1 cellular context compared by ENCODE assay signal in the genomic region with DNA sequence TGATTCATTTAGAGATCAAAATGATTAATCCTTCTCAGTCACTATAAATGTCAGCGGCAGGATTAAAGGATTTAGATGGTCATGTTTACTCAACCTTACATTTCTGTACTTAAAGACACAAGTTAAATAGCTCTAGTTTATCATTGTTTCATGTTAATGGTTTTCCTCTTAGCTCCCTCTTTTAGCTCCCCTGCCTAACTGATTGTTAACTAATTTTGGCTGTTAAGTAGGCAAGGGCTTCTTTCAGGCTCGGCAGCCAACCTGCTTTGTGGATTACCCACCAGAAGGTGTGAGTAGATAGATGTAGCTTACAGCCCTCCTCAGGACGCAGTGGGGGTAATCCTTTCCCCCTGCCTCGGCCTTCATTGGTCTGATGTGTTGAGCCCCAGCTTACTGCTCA.
TF ChIP-seq lines count a peak whose summit lies in the region.

No MANE protein-coding gene starts in this region.

TF ChIP-seq in HEK293, 187 proteins besides CTCF, POLR2A, EP300 and RAD21 (continued from another document):
- TF ChIP-seq, protein P1, sequence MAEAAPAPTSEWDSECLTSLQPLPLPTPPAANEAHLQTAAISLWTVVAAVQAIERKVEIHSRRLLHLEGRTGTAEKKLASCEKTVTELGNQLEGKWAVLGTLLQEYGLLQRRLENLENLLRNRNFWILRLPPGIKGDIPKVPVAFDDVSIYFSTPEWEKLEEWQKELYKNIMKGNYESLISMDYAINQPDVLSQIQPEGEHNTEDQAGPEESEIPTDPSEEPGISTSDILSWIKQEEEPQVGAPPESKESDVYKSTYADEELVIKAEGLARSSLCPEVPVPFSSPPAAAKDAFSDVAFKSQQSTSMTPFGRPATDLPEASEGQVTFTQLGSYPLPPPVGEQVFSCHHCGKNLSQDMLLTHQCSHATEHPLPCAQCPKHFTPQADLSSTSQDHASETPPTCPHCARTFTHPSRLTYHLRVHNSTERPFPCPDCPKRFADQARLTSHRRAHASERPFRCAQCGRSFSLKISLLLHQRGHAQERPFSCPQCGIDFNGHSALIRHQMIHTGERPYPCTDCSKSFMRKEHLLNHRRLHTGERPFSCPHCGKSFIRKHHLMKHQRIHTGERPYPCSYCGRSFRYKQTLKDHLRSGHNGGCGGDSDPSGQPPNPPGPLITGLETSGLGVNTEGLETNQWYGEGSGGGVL (tag by site-specific recombination; IDR thresholded peaks at IDR 0.05), result no peak
- no peak for TF ChIP-seq ZNF658 (tag by site-specific recombination; IDR thresholded peaks at IDR 0.05)
- TF ChIP-seq, protein P2, sequence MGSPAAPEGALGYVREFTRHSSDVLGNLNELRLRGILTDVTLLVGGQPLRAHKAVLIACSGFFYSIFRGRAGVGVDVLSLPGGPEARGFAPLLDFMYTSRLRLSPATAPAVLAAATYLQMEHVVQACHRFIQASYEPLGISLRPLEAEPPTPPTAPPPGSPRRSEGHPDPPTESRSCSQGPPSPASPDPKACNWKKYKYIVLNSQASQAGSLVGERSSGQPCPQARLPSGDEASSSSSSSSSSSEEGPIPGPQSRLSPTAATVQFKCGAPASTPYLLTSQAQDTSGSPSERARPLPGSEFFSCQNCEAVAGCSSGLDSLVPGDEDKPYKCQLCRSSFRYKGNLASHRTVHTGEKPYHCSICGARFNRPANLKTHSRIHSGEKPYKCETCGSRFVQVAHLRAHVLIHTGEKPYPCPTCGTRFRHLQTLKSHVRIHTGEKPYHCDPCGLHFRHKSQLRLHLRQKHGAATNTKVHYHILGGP (tag by site-specific recombination; IDR thresholded peaks at IDR 0.05), result peak; percentile 56; the same call in 1 of the 2 replicates
- TF ChIP-seq, protein P3, sequence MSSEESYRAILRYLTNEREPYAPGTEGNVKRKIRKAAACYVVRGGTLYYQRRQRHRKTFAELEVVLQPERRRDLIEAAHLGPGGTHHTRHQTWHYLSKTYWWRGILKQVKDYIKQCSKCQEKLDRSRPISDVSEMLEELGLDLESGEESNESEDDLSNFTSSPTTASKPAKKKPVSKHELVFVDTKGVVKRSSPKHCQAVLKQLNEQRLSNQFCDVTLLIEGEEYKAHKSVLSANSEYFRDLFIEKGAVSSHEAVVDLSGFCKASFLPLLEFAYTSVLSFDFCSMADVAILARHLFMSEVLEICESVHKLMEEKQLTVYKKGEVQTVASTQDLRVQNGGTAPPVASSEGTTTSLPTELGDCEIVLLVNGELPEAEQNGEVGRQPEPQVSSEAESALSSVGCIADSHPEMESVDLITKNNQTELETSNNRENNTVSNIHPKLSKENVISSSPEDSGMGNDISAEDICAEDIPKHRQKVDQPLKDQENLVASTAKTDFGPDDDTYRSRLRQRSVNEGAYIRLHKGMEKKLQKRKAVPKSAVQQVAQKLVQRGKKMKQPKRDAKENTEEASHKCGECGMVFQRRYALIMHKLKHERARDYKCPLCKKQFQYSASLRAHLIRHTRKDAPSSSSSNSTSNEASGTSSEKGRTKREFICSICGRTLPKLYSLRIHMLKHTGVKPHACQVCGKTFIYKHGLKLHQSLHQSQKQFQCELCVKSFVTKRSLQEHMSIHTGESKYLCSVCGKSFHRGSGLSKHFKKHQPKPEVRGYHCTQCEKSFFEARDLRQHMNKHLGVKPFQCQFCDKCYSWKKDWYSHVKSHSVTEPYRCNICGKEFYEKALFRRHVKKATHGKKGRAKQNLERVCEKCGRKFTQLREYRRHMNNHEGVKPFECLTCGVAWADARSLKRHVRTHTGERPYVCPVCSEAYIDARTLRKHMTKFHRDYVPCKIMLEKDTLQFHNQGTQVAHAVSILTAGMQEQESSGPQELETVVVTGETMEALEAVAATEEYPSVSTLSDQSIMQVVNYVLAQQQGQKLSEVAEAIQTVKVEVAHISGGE (tag by site-specific recombination; conservative IDR thresholded peaks at IDR 0.05; ENCODE audit: low read depth), result no peak
- TF ChIP-seq, protein P4, sequence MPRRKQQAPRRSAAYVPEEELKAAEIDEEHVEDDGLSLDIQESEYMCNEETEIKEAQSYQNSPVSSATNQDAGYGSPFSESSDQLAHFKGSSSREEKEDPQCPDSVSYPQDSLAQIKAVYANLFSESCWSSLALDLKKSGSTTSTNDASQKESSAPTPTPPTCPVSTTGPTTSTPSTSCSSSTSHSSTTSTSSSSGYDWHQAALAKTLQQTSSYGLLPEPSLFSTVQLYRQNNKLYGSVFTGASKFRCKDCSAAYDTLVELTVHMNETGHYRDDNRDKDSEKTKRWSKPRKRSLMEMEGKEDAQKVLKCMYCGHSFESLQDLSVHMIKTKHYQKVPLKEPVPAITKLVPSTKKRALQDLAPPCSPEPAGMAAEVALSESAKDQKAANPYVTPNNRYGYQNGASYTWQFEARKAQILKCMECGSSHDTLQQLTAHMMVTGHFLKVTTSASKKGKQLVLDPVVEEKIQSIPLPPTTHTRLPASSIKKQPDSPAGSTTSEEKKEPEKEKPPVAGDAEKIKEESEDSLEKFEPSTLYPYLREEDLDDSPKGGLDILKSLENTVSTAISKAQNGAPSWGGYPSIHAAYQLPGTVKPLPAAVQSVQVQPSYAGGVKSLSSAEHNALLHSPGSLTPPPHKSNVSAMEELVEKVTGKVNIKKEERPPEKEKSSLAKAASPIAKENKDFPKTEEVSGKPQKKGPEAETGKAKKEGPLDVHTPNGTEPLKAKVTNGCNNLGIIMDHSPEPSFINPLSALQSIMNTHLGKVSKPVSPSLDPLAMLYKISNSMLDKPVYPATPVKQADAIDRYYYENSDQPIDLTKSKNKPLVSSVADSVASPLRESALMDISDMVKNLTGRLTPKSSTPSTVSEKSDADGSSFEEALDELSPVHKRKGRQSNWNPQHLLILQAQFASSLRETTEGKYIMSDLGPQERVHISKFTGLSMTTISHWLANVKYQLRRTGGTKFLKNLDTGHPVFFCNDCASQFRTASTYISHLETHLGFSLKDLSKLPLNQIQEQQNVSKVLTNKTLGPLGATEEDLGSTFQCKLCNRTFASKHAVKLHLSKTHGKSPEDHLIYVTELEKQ (tag by site-specific recombination; IDR thresholded peaks at IDR 0.05; ENCODE audit: borderline replicate concordance), result no peak
- no peak for TF ChIP-seq ZNF146 (tag by site-specific recombination; IDR thresholded peaks at IDR 0.05)
- 0 out of 2 replicates have a peak, but pooled peaks have one; percentile 20 for TF ChIP-seq GLI2 (tag by site-specific recombination; IDR thresholded peaks at IDR 0.05; ENCODE audit: borderline replicate concordance, low read depth)
- TF ChIP-seq ZNF155 (tag by site-specific recombination; IDR thresholded peaks at IDR 0.05), result no peak
- TF ChIP-seq ZNF2 (tag by site-specific recombination; IDR thresholded peaks at IDR 0.05), result peak; percentile 56; the same call in 1 of the 2 replicates
- TF ChIP-seq ZNF112 (tag by site-specific recombination; IDR thresholded peaks at IDR 0.05), result no peak
- no peak for TF ChIP-seq HOXC10 (CRISPR knock-in tag; IDR thresholded peaks at IDR 0.05)
- TF ChIP-seq ZNF843 (tag by site-specific recombination; IDR thresholded peaks at IDR 0.05), result peak; percentile 90
- TF ChIP-seq, protein P5, sequence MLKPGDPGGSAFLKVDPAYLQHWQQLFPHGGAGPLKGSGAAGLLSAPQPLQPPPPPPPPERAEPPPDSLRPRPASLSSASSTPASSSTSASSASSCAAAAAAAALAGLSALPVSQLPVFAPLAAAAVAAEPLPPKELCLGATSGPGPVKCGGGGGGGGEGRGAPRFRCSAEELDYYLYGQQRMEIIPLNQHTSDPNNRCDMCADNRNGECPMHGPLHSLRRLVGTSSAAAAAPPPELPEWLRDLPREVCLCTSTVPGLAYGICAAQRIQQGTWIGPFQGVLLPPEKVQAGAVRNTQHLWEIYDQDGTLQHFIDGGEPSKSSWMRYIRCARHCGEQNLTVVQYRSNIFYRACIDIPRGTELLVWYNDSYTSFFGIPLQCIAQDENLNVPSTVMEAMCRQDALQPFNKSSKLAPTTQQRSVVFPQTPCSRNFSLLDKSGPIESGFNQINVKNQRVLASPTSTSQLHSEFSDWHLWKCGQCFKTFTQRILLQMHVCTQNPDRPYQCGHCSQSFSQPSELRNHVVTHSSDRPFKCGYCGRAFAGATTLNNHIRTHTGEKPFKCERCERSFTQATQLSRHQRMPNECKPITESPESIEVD (tag by site-specific recombination; IDR thresholded peaks at IDR 0.05), result peak; percentile 81
- peak; percentile 71 for TF ChIP-seq GLIS1 (tag by site-specific recombination; IDR thresholded peaks at IDR 0.05)
- no peak for TF ChIP-seq ZNF114 (tag by site-specific recombination; IDR thresholded peaks at IDR 0.05)
- TF ChIP-seq ZNF16 (tag by site-specific recombination; IDR thresholded peaks at IDR 0.05; ENCODE audit: low read depth), result no peak
- TF ChIP-seq ZNF501 (tag by site-specific recombination; IDR thresholded peaks at IDR 0.05), result peak; percentile 30; the same call in 1 of the 2 replicates
- TF ChIP-seq, protein P6, sequence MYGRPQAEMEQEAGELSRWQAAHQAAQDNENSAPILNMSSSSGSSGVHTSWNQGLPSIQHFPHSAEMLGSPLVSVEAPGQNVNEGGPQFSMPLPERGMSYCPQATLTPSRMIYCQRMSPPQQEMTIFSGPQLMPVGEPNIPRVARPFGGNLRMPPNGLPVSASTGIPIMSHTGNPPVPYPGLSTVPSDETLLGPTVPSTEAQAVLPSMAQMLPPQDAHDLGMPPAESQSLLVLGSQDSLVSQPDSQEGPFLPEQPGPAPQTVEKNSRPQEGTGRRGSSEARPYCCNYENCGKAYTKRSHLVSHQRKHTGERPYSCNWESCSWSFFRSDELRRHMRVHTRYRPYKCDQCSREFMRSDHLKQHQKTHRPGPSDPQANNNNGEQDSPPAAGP (tag by site-specific recombination; IDR thresholded peaks at IDR 0.05), result no peak
- no peak for TF ChIP-seq MYNN (tag by site-specific recombination; IDR thresholded peaks at IDR 0.05; ENCODE audit: borderline replicate concordance)
- TF ChIP-seq ZNF624 (tag by site-specific recombination; IDR thresholded peaks at IDR 0.05), result no peak
- peak; percentile 93 for TF ChIP-seq WT1 (tag by site-specific recombination; IDR thresholded peaks at IDR 0.05)
- no peak for TF ChIP-seq ZNF585B (tag by site-specific recombination; IDR thresholded peaks at IDR 0.05)
- no peak for TF ChIP-seq ZNF555 (tag by site-specific recombination; conservative IDR thresholded peaks at IDR 0.05)
- no peak for TF ChIP-seq ZNF24 (tag by site-specific recombination; IDR thresholded peaks at IDR 0.05)
- TF ChIP-seq KLF10 (tag by site-specific recombination; IDR thresholded peaks at IDR 0.05), result no peak
- no peak for TF ChIP-seq ZFP3 (tag by site-specific recombination; IDR thresholded peaks at IDR 0.05; ENCODE audit: low read depth)
- no peak for TF ChIP-seq ZNF549 (tag by site-specific recombination; IDR thresholded peaks at IDR 0.05)
- no peak for TF ChIP-seq ZNF626 (tag by site-specific recombination; IDR thresholded peaks at IDR 0.05)
- no peak for TF ChIP-seq ZSCAN30 (tag by site-specific recombination; IDR thresholded peaks at IDR 0.05)
- TF ChIP-seq ZNF133 (tag by site-specific recombination; IDR thresholded peaks at IDR 0.05), result no peak
- TF ChIP-seq TCF7L2 (IDR thresholded peaks at IDR 0.05; ENCODE audit: borderline replicate concordance, low read depth, low read length), result peak; percentile 96
- TF ChIP-seq, protein P7, sequence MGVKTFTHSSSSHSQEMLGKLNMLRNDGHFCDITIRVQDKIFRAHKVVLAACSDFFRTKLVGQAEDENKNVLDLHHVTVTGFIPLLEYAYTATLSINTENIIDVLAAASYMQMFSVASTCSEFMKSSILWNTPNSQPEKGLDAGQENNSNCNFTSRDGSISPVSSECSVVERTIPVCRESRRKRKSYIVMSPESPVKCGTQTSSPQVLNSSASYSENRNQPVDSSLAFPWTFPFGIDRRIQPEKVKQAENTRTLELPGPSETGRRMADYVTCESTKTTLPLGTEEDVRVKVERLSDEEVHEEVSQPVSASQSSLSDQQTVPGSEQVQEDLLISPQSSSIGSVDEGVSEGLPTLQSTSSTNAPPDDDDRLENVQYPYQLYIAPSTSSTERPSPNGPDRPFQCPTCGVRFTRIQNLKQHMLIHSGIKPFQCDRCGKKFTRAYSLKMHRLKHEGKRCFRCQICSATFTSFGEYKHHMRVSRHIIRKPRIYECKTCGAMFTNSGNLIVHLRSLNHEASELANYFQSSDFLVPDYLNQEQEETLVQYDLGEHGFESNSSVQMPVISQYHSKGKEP (tag by site-specific recombination; IDR thresholded peaks at IDR 0.05), result peak; percentile 66; the same call in 1 of the 2 replicates
- TF ChIP-seq ZXDB (tag by site-specific recombination; IDR thresholded peaks at IDR 0.05), result peak; percentile 42; the same call in 1 of the 2 replicates
- TF ChIP-seq ZNF776 (tag by site-specific recombination; IDR thresholded peaks at IDR 0.05; ENCODE audit: borderline replicate concordance), result no peak
- no peak for TF ChIP-seq ZNF423 (tag by site-specific recombination; IDR thresholded peaks at IDR 0.05)
- no peak for TF ChIP-seq ZNF548 (tag by site-specific recombination; IDR thresholded peaks at IDR 0.05)
- TF ChIP-seq ZFP37 (tag by site-specific recombination; IDR thresholded peaks at IDR 0.05), result no peak
- TF ChIP-seq ZNF596 (tag by site-specific recombination; IDR thresholded peaks at IDR 0.05), result peak; percentile 18; the same call in 1 of the 2 replicates
- no peak for TF ChIP-seq SCRT2 (tag by site-specific recombination; IDR thresholded peaks at IDR 0.05)
- TF ChIP-seq HOXD13 (CRISPR knock-in tag; IDR thresholded peaks at IDR 0.05; ENCODE audit: borderline replicate concordance), result no peak
- no peak for TF ChIP-seq ZNF184 (tag by site-specific recombination; IDR thresholded peaks at IDR 0.05)
- TF ChIP-seq TRIM28 (IDR thresholded peaks at IDR 0.05; ENCODE audit: borderline replicate concordance, low read length), result 0 out of 2 replicates have a peak, but pooled peaks have one; percentile 38
- no peak for TF ChIP-seq ZNF202 (tag by site-specific recombination; IDR thresholded peaks at IDR 0.05; ENCODE audit: borderline replicate concordance)
- TF ChIP-seq, protein P8, sequence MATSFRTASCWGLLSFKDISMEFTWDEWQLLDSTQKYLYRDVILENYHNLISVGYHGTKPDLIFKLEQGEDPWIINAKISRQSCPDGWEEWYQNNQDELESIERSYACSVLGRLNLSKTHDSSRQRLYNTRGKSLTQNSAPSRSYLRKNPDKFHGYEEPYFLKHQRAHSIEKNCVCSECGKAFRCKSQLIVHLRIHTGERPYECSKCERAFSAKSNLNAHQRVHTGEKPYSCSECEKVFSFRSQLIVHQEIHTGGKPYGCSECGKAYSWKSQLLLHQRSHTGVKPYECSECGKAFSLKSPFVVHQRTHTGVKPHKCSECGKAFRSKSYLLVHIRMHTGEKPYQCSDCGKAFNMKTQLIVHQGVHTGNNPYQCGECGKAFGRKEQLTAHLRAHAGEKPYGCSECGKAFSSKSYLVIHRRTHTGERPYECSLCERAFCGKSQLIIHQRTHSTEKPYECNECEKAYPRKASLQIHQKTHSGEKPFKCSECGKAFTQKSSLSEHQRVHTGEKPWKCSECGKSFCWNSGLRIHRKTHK (tag by site-specific recombination; IDR thresholded peaks at IDR 0.05), result no peak
- TF ChIP-seq ZBTB48 (tag by site-specific recombination; IDR thresholded peaks at IDR 0.05), result no peak
- TF ChIP-seq MZF1 (tag by site-specific recombination; IDR thresholded peaks at IDR 0.05; ENCODE audit: borderline replicate concordance), result peak; percentile 58; the same call in 1 of the 2 replicates
